In genomic region chr12:2739069-2739468, GRCh38 we compare ENCODE assay signal across 17 cellular contexts.
"Had no signal": no experiment of that assay in that cellular context is flagged by ENCODE, and none has a peak within 500 bp of the region (broad histone marks: within the 10 kb centered on the region; RNA-seq: fewer than 3 reads in every experiment).

No MANE protein-coding gene starts in this region.

- H3K9me3 ChIP-seq: Peyer's patch, SJSA1 had no signal

- ATAC-seq: activated T-cell treated with anti-CD3 and anti-CD28 coated beads, Interleukin-2, amount 50 U/mL, for 72 hours had no signal

- H3K27ac ChIP-seq: brain microvascular endothelial cell, Peyer's patch, RWPE1, SJSA1 had no signal

- H3K36me3 ChIP-seq: brain microvascular endothelial cell, Peyer's patch, SJSA1 had no signal

- H3K4me1 ChIP-seq: Peyer's patch, SJSA1 had no signal

- H3K4me3 ChIP-seq: Peyer's patch, SJSA1 had no signal

- DNase-seq: activated B cell treated with CpG ODN at 0.5 μM for 24 hours; activated CD4-positive, alpha-beta memory T cell treated with anti-CD3 and anti-CD28 coated beads, Interleukin-2, amount 10 ng/mL, durations not matched to agents 7 days and 5 days; activated CD4-positive, alpha-beta T cell treated with anti-CD3 and anti-CD28 coated beads for 1 hour; activated CD4-positive, alpha-beta T cell treated with anti-CD3 and anti-CD28 coated beads, Interleukin-2, amount 10 ng/mL, durations not matched to agents 7 days and 5 days; activated CD8-positive, alpha-beta memory T cell treated with anti-CD3 and anti-CD28 coated beads, Interleukin-2, amount 50 U/mL, for 4 hours; activated gamma-delta T cell treated with Interleukin-2 at 50 U/mL for 16 hours; activated naive CD4-positive, alpha-beta T cell treated with anti-CD3 and anti-CD28 coated beads, Interleukin-2, amount 10 ng/mL, durations not matched to agents 7 days and 5 days; activated naive CD8-positive, alpha-beta T cell treated with anti-CD3 and anti-CD28 coated beads for 36 hours; activated T-cell treated with anti-CD3 and anti-CD28 coated beads, Interleukin-2, amount 50 U/mL, for 72 hours; NCI-H1048; NCI-H146; NCI-H187 treated with DMSO at 0.1 percent for 48 hours; NCI-H2081 treated with DMSO at 0.1 percent for 48 hours; Peyer's patch had no signal

- H3K27me3 ChIP-seq: brain microvascular endothelial cell, Peyer's patch had no signal
